31 cellular contexts compared by ENCODE assay signal in genomic region chr19:5607318-5608270, GRCh38. TPM values are rescaled to one million over a fixed set of nuclear protein-coding genes. Genes with fewer than 3 reads are reported as not detected.
DNase-seq lines count a peak whose midpoint lies in the region; ATAC-seq and TF ChIP-seq lines count a peak whose summit lies in the region.
"Had no signal": no experiment of that assay in that cellular context is flagged by ENCODE, and none has a peak within 500 bp of the region (broad histone marks: within the 10 kb centered on the region; RNA-seq: fewer than 3 reads in every experiment).

No MANE protein-coding gene starts in this region.

- peak; percentile 31 to 68 for ATAC-seq in right cardiac atrium
- peak; percentile 40 for ATAC-seq in stimulated activated effector memory CD8-positive, alpha-beta T cell treated with anti-CD3 and anti-CD28 coated beads, Interleukin-12 subunit alpha, Interleukin-12 subunit beta, amount 100 ng/mL, for 72 hours
- no peak for ATAC-seq in HG03439 (IDR thresholded peaks at IDR 0.05; ENCODE audit: unreplicated experiment)
- ATAC-seq in HG02885 (IDR thresholded peaks at IDR 0.05; ENCODE audit: poor library complexity, unreplicated experiment): no peak
- ATAC-seq in GM21786 (IDR thresholded peaks at IDR 0.05; ENCODE audit: unreplicated experiment): no peak
- ATAC-seq: A549; gastroesophageal sphincter; HCT116; stimulated activated memory B cell treated with anti-CD40 and anti-IgM and Interleukin-4, amounts not matched to agents 10 μg/mL and 1 μg/mL and 100 μg/mL, for 72 hours had no signal

- H3K9me3 Mint-ChIP-seq in MCF 10A (ENCODE audit: unreplicated experiment): no peaks in the 10 kb centered on the region
- H3K9me3 Mint-ChIP-seq in stimulated activated effector memory CD8-positive, alpha-beta T cell treated with anti-CD3 and anti-CD28 coated beads, Interleukin-12 subunit alpha, Interleukin-12 subunit beta, amount 100 ng/mL, for 72 hours: no peaks in the 10 kb centered on the region
- H3K9me3 Mint-ChIP-seq: activated CD4-positive, alpha-beta T cell treated with anti-CD3 and anti-CD28 coated beads, Interleukin-2, amount 10 ng/mL, durations not matched to agents 24 days and 14 days; activated T-helper 2 cell treated with anti-CD3 and anti-CD28 coated beads, Interferon-gamma antibody, Interleukin-2, Interleukin-4, amounts not matched to agents 10 μg/mL and 5 μg/mL and 100 μg/mL, durations not matched to agents 14 hours and 24 hours and 36 hours; CD4-positive, alpha-beta memory T cell; immature natural killer cell; stimulated activated memory B cell treated with anti-CD40 and anti-IgM and Interleukin-4, amounts not matched to agents 10 μg/mL and 1 μg/mL and 100 μg/mL, for 72 hours had no signal

- WGBS in right cardiac atrium: 84% methylated on average over 16 of the region's 16 CpGs

- H3K27me3 Mint-ChIP-seq in MCF 10A (ENCODE audit: insufficient read depth, unreplicated experiment): no peaks in the 10 kb centered on the region
- H3K27me3 Mint-ChIP-seq: activated CD4-positive, alpha-beta T cell treated with anti-CD3 and anti-CD28 coated beads, Interleukin-2, amount 10 ng/mL, durations not matched to agents 24 days and 14 days; activated naive CD8-positive, alpha-beta T cell; CD4-positive, alpha-beta memory T cell; stimulated activated memory B cell treated with anti-CD40 and anti-IgM and Interleukin-4, amounts not matched to agents 10 μg/mL and 1 μg/mL and 100 μg/mL, for 72 hours had no signal

- H3K27me3 ChIP-seq in breast epithelium (no peaks in the 10 kb centered on the region), right cardiac atrium (ENCODE audit: control insufficient read depth, insufficient read depth) (no peaks in the 10 kb centered on the region)
- H3K27me3 ChIP-seq: gastroesophageal sphincter, vagina had no signal

- H3K4me3 Mint-ChIP-seq in MCF 10A (ENCODE audit: unreplicated experiment): no peak overlapping the region
- H3K4me3 Mint-ChIP-seq in stimulated activated effector memory CD8-positive, alpha-beta T cell treated with anti-CD3 and anti-CD28 coated beads, Interleukin-12 subunit alpha, Interleukin-12 subunit beta, amount 100 ng/mL, for 72 hours: no peak overlapping the region
- H3K4me3 Mint-ChIP-seq: activated CD4-positive, alpha-beta T cell treated with anti-CD3 and anti-CD28 coated beads, Interleukin-2, amount 10 ng/mL, durations not matched to agents 24 days and 14 days; activated naive CD8-positive, alpha-beta T cell; CD4-positive, alpha-beta memory T cell; immature natural killer cell; stimulated activated memory B cell treated with anti-CD40 and anti-IgM and Interleukin-4, amounts not matched to agents 10 μg/mL and 1 μg/mL and 100 μg/mL, for 72 hours had no signal

- intact Hi-C loops in MCF 10A (cut with micrococcal nuclease) (no loop called here), breast epithelium (cut with DNase I; ENCODE audit: low total_unique reads) (no loop called here), right cardiac atrium (cut with DNase I) (no loop called here)

- DNase-seq in MCF 10A (ENCODE audit: unreplicated experiment): no peak
- DNase-seq in breast epithelium (ENCODE audit: low spot score in 2 of 2): no peak
- DNase-seq in right cardiac atrium: no peak
- no peak for DNase-seq in stimulated activated effector memory CD8-positive, alpha-beta T cell treated with anti-CD3 and anti-CD28 coated beads, Interleukin-12 subunit alpha, Interleukin-12 subunit beta, amount 100 ng/mL, for 72 hours (ENCODE audit: low spot score in 2 of 2)
- DNase-seq: activated CD4-positive, alpha-beta T cell treated with anti-CD3 and anti-CD28 coated beads, Interleukin-2, amount 10 ng/mL, durations not matched to agents 24 days and 14 days; AML-193; CD4-positive, alpha-beta memory T cell; cerebellar nuclear complex; DMS 273 treated with DMSO at 0.1 percent for 48 hours; EL; hypothalamus; immature natural killer cell; mesendoderm; NCI-H1436; NCI-H446 treated with DMSO at 0.1 percent for 48 hours; stimulated activated CD4-positive, alpha-beta T cell treated with anti-CD3 and anti-CD28 coated beads, Interleukin-4, amount 100 ng/mL, for 24 hours had no signal

- peak overlapping the region; percentile 8 for H3K27ac Mint-ChIP-seq in MCF 10A (ENCODE audit: low read depth, unreplicated experiment)
- H3K27ac Mint-ChIP-seq in stimulated activated effector memory CD8-positive, alpha-beta T cell treated with anti-CD3 and anti-CD28 coated beads, Interleukin-12 subunit alpha, Interleukin-12 subunit beta, amount 100 ng/mL, for 72 hours: peak overlapping the region; percentile 15
- H3K27ac Mint-ChIP-seq: activated CD4-positive, alpha-beta T cell treated with anti-CD3 and anti-CD28 coated beads, Interleukin-2, amount 10 ng/mL, durations not matched to agents 24 days and 14 days; activated naive CD8-positive, alpha-beta T cell; activated T-helper 2 cell treated with anti-CD3 and anti-CD28 coated beads, Interferon-gamma antibody, Interleukin-2, Interleukin-4, amounts not matched to agents 10 μg/mL and 5 μg/mL and 100 μg/mL, durations not matched to agents 14 hours and 24 hours and 36 hours; stimulated activated memory B cell treated with anti-CD40 and anti-IgM and Interleukin-4, amounts not matched to agents 10 μg/mL and 1 μg/mL and 100 μg/mL, for 72 hours had no signal

- CTCF ChIA-PET in MCF 10A (lab: Yijun Ruan, JAX): no interaction called here

- H3K27ac ChIP-seq in breast epithelium (peak overlapping the region in 1 of 2 donors; percentile 32), VCaP (peak overlapping the region; percentile 62), right cardiac atrium (ENCODE audit: low read length) (no peak overlapping the region)
- H3K27ac ChIP-seq: A549, gastroesophageal sphincter, KMS-11, thoracic aorta, vagina had no signal

- H3K9me3 ChIP-seq in breast epithelium (no peaks in the 10 kb centered on the region), right cardiac atrium (ENCODE audit: control insufficient read depth, low read length) (no peaks in the 10 kb centered on the region)
- H3K9me3 ChIP-seq: A549, gastroesophageal sphincter, thoracic aorta, vagina had no signal

- peaks cover 14% of the 10 kb centered on the region for H3K36me3 ChIP-seq in breast epithelium

- TF ChIP-seq POLR2A in breast epithelium (IDR thresholded peaks at IDR 0.05): no peak

- no peak overlapping the region for H3K4me3 ChIP-seq in breast epithelium
- H3K4me3 ChIP-seq in right cardiac atrium (ENCODE audit: low read length): no peak overlapping the region
- H3K4me3 ChIP-seq: A549, gastroesophageal sphincter, thoracic aorta, vagina had no signal

- H3K4me1 ChIP-seq in breast epithelium (no peaks in the 10 kb centered on the region), right cardiac atrium (ENCODE audit: control insufficient read depth, insufficient read depth, low read length) (no peaks in the 10 kb centered on the region)
- H3K4me1 ChIP-seq: A549, gastroesophageal sphincter, vagina had no signal

- POLR2A ChIA-PET in MCF 10A (lab: Yijun Ruan, JAX): interaction anchor here (1.0 kb wide), 1 partner anchor 13 kb away, joined by 3 read pairs; no protein-coding TSS in a partner anchor

- TF ChIP-seq CTCF in MCF 10A (IDR thresholded peaks at IDR 0.05; ENCODE audit: unreplicated experiment): no peak
- TF ChIP-seq CTCF in breast epithelium (IDR thresholded peaks at IDR 0.05): no peak
- TF ChIP-seq CTCF in VCaP (conservative IDR thresholded peaks at IDR 0.05): no peak

- peaks cover 95% of the 10 kb centered on the region for H3K36me3 Mint-ChIP-seq in MCF 10A (ENCODE audit: insufficient read depth, unreplicated experiment)
- H3K36me3 Mint-ChIP-seq in stimulated activated effector memory CD8-positive, alpha-beta T cell treated with anti-CD3 and anti-CD28 coated beads, Interleukin-12 subunit alpha, Interleukin-12 subunit beta, amount 100 ng/mL, for 72 hours: peaks cover 97% of the 10 kb centered on the region
- H3K36me3 Mint-ChIP-seq: activated naive CD8-positive, alpha-beta T cell had no signal

- no TSS peak for BruUV-seq in MCF 10A (replicated peaks; lab: Mats Ljungman, UMichigan)

- no peaks in the 10 kb centered on the region for H3K4me1 Mint-ChIP-seq in MCF 10A (ENCODE audit: insufficient read depth, unreplicated experiment)
- peaks cover 19% of the 10 kb centered on the region for H3K4me1 Mint-ChIP-seq in stimulated activated effector memory CD8-positive, alpha-beta T cell treated with anti-CD3 and anti-CD28 coated beads, Interleukin-12 subunit alpha, Interleukin-12 subunit beta, amount 100 ng/mL, for 72 hours

RNA-seq across cellular contexts. Expression of gene SAFB2, which starts 15.0 kb away (rescaled TPM):
- total RNA-seq in MCF 10A (2022) (98.6 and 118 TPM in 2 replicates), breast epithelium (10 to 100 TPM; 46.4 to 68.8 (median 62.1) TPM), right cardiac atrium (10 to 100 TPM; 53.3 to 68.8 (median 63.1) TPM)
- 43.6 TPM for polyA plus RNA-seq in right cardiac atrium

RNA-seq across cellular contexts. Expression of gene SAFB, which starts 15.3 kb away (rescaled TPM):
- total RNA-seq in MCF 10A (2022) (135 and 137 TPM in 2 replicates), breast epithelium (100 to 1,000 TPM in 2 of 3 donors, 10 to 100 TPM in 1; 64.2 to 112 (median 111) TPM), right cardiac atrium (10 to 100 TPM; 50.5 to 65.0 (median 61.8) TPM)
- polyA plus RNA-seq in right cardiac atrium: 48.4 TPM

RNA-seq across cellular contexts. Expression of gene TINCR, which starts 39.8 kb away (rescaled TPM):
- total RNA-seq in MCF 10A (2022) (0.20 and 0.21 TPM in 2 replicates), breast epithelium (10 to 100 TPM in 1 of 3 donors, 1 to 10 TPM in 2; 1.1 to 11.7 (median 1.3) TPM), right cardiac atrium (under 1 TPM in 3 of 4 donors, not detected in 1; 0.06 to 0.11 (median 0.08) TPM)
- 0.34 TPM for polyA plus RNA-seq in right cardiac atrium
- total RNA-seq: dermis microvascular lymphatic vessel endothelial cell, endothelial cell of umbilical vein had no signal

Comparison
In these comparisons a context has a peak if more than half of its experiments do, and no peak if none do; other contexts are left out.
1. ATAC-seq: peak in right cardiac atrium (2 of 2) and stimulated activated effector memory CD8-positive, alpha-beta T cell treated with anti-CD3 and anti-CD28 coated beads, Interleukin-12 subunit alpha, Interleukin-12 subunit beta, amount 100 ng/mL, for 72 hours (single experiment); none in HG03439 (single experiment), HG02885 (single experiment) and GM21786 (single experiment).